18 cellular contexts compared by ENCODE assay signal in the genomic region with DNA sequence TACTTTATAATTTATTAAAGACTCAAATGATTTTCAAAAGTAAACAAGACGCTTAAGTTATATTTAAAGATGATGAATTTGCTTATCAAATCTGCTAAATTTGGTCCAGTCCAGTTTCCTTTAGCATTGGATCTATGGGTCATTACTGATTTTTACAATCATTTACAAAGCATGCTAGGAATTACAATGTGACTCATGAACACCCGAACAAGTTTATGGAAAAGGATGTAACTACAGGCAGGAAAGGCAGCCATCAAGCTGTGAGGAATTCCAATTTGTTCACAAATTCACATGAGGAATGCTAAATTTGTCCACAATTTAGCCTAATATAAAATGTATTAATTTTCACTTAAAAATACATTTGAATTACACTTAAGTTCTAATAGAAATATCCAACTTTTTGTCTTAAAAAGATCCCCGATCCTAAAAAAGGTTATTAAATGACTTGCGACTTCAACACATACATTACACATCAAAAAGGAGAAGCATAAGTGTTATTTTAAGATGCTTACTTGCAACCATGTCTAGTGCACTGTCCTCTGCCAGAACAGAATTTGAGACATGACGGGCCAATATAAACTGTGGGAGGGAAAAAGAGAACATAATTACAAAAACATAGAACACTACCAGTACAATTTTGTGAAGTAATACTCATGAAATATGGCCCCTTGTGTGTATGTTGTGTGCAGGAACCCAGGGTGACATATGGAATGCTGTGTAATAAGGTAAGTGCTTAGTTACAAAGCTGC.
DNase-seq lines count a peak whose midpoint lies in the region; ATAC-seq and TF ChIP-seq lines count a peak whose summit lies in the region.
"Had no signal": no experiment of that assay in that cellular context is flagged by ENCODE, and none has a peak within 500 bp of the region (broad histone marks: within the 10 kb centered on the region; RNA-seq: fewer than 3 reads in every experiment).

No MANE protein-coding gene starts in this region.

- H3K36me3 Mint-ChIP-seq in naive thymus-derived CD4-positive, alpha-beta T cell = no peaks in the 10 kb centered on the region
- H3K36me3 Mint-ChIP-seq: stimulated activated memory B cell treated with anti-CD40 and anti-IgM and Interleukin-4, amounts not matched to agents 10 μg/mL and 1 μg/mL and 100 μg/mL, for 72 hours had no signal

- in situ Hi-C loops in KBM-7 (cut with MboI; ENCODE audit: low pct_unique_long_range_greater_than_20kb, low sequenced_read_pairs) = no loop called here

- H3K27ac Mint-ChIP-seq in naive thymus-derived CD4-positive, alpha-beta T cell = no peak overlapping the region
- H3K27ac Mint-ChIP-seq: stimulated activated memory B cell treated with anti-CD40 and anti-IgM and Interleukin-4, amounts not matched to agents 10 μg/mL and 1 μg/mL and 100 μg/mL, for 72 hours had no signal

- no peak overlapping the region for H3K27ac ChIP-seq in naive thymus-derived CD4-positive, alpha-beta T cell (ENCODE audit: low read depth, low read length)
- H3K27ac ChIP-seq: ascending aorta, SK-N-MC, upper lobe of left lung had no signal

- no peak for ATAC-seq in naive thymus-derived CD4-positive, alpha-beta T cell
- ATAC-seq in GM21529 (IDR thresholded peaks at IDR 0.05; ENCODE audit: unreplicated experiment) (no peak), left colon (no peak)
- ATAC-seq: stimulated activated memory B cell treated with anti-CD40 and anti-IgM and Interleukin-4, amounts not matched to agents 10 μg/mL and 1 μg/mL and 100 μg/mL, for 72 hours had no signal

- no peak overlapping the region for H3K4me3 Mint-ChIP-seq in naive thymus-derived CD4-positive, alpha-beta T cell
- H3K4me3 Mint-ChIP-seq: stimulated activated memory B cell treated with anti-CD40 and anti-IgM and Interleukin-4, amounts not matched to agents 10 μg/mL and 1 μg/mL and 100 μg/mL, for 72 hours had no signal

- no peaks in the 10 kb centered on the region for H3K9me3 ChIP-seq in naive thymus-derived CD4-positive, alpha-beta T cell (ENCODE audit: control insufficient read depth in 2 of 3, low read length in 3 of 3)
- H3K9me3 ChIP-seq: upper lobe of left lung had no signal

- CTCF ChIA-PET in naive thymus-derived CD4-positive, alpha-beta T cell (lab: Charles Lee) = no interaction called here

- H3K4me1 ChIP-seq in naive thymus-derived CD4-positive, alpha-beta T cell (ENCODE audit: control insufficient read depth in 2 of 2, insufficient read depth in 2 of 2, low read length in 2 of 2) = no peaks in the 10 kb centered on the region
- H3K4me1 ChIP-seq: ascending aorta, upper lobe of left lung had no signal

- H3K4me3 ChIP-seq in choroid plexus epithelial cell (ENCODE audit: low read depth, low read length) = no peak overlapping the region
- no peak overlapping the region for H3K4me3 ChIP-seq in naive thymus-derived CD4-positive, alpha-beta T cell (ENCODE audit: low read length)
- H3K4me3 ChIP-seq: ascending aorta, SK-N-MC, upper lobe of left lung had no signal

- no peaks in the 10 kb centered on the region for H3K27me3 ChIP-seq in naive thymus-derived CD4-positive, alpha-beta T cell (ENCODE audit: control insufficient read depth in 2 of 2, insufficient read depth in 2 of 2, low read length in 2 of 2)
- H3K27me3 ChIP-seq: ascending aorta, upper lobe of left lung had no signal

- H3K9me3 Mint-ChIP-seq in naive thymus-derived CD4-positive, alpha-beta T cell = peaks cover 0 to 21% (median 10%) of the 10 kb centered on the region in 11 donors

- intact Hi-C loops in naive thymus-derived CD4-positive, alpha-beta T cell (cut with micrococcal nuclease) = no loop called here
- intact Hi-C loops in left colon (cut with DNase I, micrococcal nuclease) = no loop called here

- no peak for TF ChIP-seq CTCF in choroid plexus epithelial cell (conservative IDR thresholded peaks at IDR 0.05; ENCODE audit: low read depth, low read length)

- DNase-seq in D341Med (ENCODE audit: low spot score) = peak; percentile 17
- peak; percentile 71 for DNase-seq in NCI-H226
- peak; percentile 71 for DNase-seq in choroid plexus epithelial cell (ENCODE audit: low read depth)
- DNase-seq in non-pigmented ciliary epithelial cell (ENCODE audit: low read depth) = peak; percentile 74
- no peak for DNase-seq in naive thymus-derived CD4-positive, alpha-beta T cell
- no peak for DNase-seq in KBM-7
- DNase-seq in left colon = no peak
- DNase-seq: C1 segment of cervical spinal cord; DMS79; effector CD4-positive, alpha-beta T cell; H7; NCI-H1417; small intestine; upper lobe of left lung had no signal

- peaks cover 0 to 17% (median 10%) of the 10 kb centered on the region in 5 donors for H3K27me3 Mint-ChIP-seq in naive thymus-derived CD4-positive, alpha-beta T cell
- H3K27me3 Mint-ChIP-seq: stimulated activated memory B cell treated with anti-CD40 and anti-IgM and Interleukin-4, amounts not matched to agents 10 μg/mL and 1 μg/mL and 100 μg/mL, for 72 hours had no signal

- POLR2A ChIA-PET in naive thymus-derived CD4-positive, alpha-beta T cell (lab: Charles Lee) = no interaction called here

- no peaks in the 10 kb centered on the region for H3K36me3 ChIP-seq in naive thymus-derived CD4-positive, alpha-beta T cell (ENCODE audit: control insufficient read depth in 2 of 3, insufficient read depth in 3 of 3, low read length in 3 of 3)
- H3K36me3 ChIP-seq: ascending aorta, upper lobe of left lung had no signal

- no peaks in the 10 kb centered on the region for H3K4me1 Mint-ChIP-seq in naive thymus-derived CD4-positive, alpha-beta T cell
- H3K4me1 Mint-ChIP-seq: stimulated activated memory B cell treated with anti-CD40 and anti-IgM and Interleukin-4, amounts not matched to agents 10 μg/mL and 1 μg/mL and 100 μg/mL, for 72 hours had no signal

Comparison
In these comparisons a context has a peak if more than half of its experiments do, and no peak if none do; other contexts are left out.
1. DNase-seq: peak in D341Med (single experiment), NCI-H226 (single experiment), choroid plexus epithelial cell (single experiment) and non-pigmented ciliary epithelial cell (single experiment); none in naive thymus-derived CD4-positive, alpha-beta T cell (0 of 9), KBM-7 (single experiment) and left colon (0 of 2).